Comparison of ENCODE assay signal across 16 cellular contexts in the genomic region with DNA sequence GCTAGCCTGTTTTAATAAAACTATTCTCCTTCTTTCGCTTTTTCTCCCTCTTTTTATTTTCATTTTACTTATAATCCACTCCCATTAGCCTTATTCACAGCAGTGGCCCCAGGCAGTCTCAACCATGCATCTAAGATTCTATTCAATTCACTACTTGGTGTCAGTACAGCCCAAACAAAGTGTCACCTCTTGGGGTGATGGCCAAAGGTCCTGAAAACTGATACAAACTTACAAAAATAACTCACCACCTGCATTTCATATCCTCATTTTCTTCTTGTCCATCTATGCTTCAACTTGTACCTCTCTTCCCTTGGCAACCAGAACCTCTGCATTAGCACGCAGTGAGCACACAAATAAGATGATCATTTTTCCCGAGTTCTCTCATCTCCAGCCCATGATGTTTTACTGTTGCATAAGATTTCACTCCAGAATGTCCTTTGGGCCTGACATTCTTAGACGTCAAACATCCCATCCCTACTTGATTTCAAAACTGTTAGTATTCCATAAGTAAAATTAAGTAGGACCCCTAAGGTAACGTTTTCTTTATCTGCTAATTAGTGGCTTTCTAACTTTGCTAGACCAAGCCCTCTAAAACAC.
"Had no signal": no experiment of that assay in that cellular context is flagged by ENCODE, and none has a peak within 500 bp of the region (broad histone marks: within the 10 kb centered on the region; RNA-seq: fewer than 3 reads in every experiment).

No MANE protein-coding gene starts in this region.

- ATAC-seq: activated CD4-positive, CD25-positive, alpha-beta regulatory T cell treated with anti-CD3 and anti-CD28 coated beads, Interleukin-2, amount 50 U/mL, for 24 hours; esophagus mucosa; heart left ventricle; psoas muscle; stimulated activated naive CD8-positive, alpha-beta T cell treated with anti-CD3 and anti-CD28 coated beads, Interleukin-15, amount 100 ng/mL, for 72 hours had no signal

- FAIRE-seq: endometrium, islet of Langerhans had no signal

- DNase-seq: activated CD4-positive, alpha-beta T cell treated with anti-CD3 and anti-CD28 coated beads, Interleukin-2, amount 50 U/mL, for 4 hours; activated naive CD4-positive, alpha-beta T cell treated with anti-CD3 and anti-CD28 coated beads, Interleukin-2, amount 50 U/mL, for 16 hours; activated T-cell treated with anti-CD3 and anti-CD28 coated beads, Interleukin-2, amount 50 U/mL, for 1 hour; dorsolateral prefrontal cortex; foreskin melanocyte; heart left ventricle; nephron progenitor cell; psoas muscle; stimulated activated CD4-positive, alpha-beta T cell treated with anti-CD3 and anti-CD28 coated beads, Interleukin-15, amount 100 ng/mL, for 24 hours; stimulated activated CD4-positive, alpha-beta T cell treated with anti-CD3 and anti-CD28 coated beads, Interleukin-4, amount 100 ng/mL, for 4 hours; stimulated activated naive CD8-positive, alpha-beta T cell treated with anti-CD3 and anti-CD28 coated beads, Interleukin-15, amount 100 ng/mL, for 72 hours; SW 1271 had no signal

- H3K4me3 ChIP-seq: dorsolateral prefrontal cortex, heart left ventricle, psoas muscle had no signal

- H3K27me3 ChIP-seq: dorsolateral prefrontal cortex, heart left ventricle had no signal

- H3K36me3 ChIP-seq: heart left ventricle had no signal

- H3K9me3 ChIP-seq: psoas muscle had no signal

- H3K27ac ChIP-seq: dorsolateral prefrontal cortex, psoas muscle had no signal
